Comparison of ENCODE assay signal across 8 cellular contexts in genomic region chr22:43187171-43188099, GRCh38. TPM values are rescaled to one million over a fixed set of nuclear protein-coding genes. Genes with fewer than 3 reads are reported as not detected.
DNase-seq lines count a peak whose midpoint lies in the region; ATAC-seq and TF ChIP-seq lines count a peak whose summit lies in the region.

No MANE protein-coding gene starts in this region.

- H3K27me3 ChIP-seq in duodenal mucosa (ENCODE audit: control insufficient read depth in 1 of 2, insufficient read depth in 2 of 2, low read length in 2 of 2) (no peaks in the 10 kb centered on the region), lung (ENCODE audit: control insufficient read depth, insufficient read depth) (no peaks in the 10 kb centered on the region)

- peaks cover 0 to 5% of the 10 kb centered on the region in 2 donors for H3K36me3 ChIP-seq in duodenal mucosa (ENCODE audit: control insufficient read depth in 1 of 2, insufficient read depth in 2 of 2, low read length in 2 of 2)
- H3K36me3 ChIP-seq in lung (ENCODE audit: control insufficient read depth in 2 of 2, insufficient read depth in 2 of 2, low read length in 2 of 2) = peaks cover 0 to 2% of the 10 kb centered on the region in 2 donors

- H3K9ac ChIP-seq in duodenal mucosa (ENCODE audit: low read depth in 1 of 2, low read length in 2 of 2) = peak overlapping the region; percentile 60 to 61

- peak overlapping the region; percentile 72 to 75 for H3K4me3 ChIP-seq in duodenal mucosa (ENCODE audit: low read depth in 1 of 2, low read length in 2 of 2)
- H3K4me3 ChIP-seq in lung = peak overlapping the region; percentile 48

- POLR2A ChIA-PET in activated CD4-positive, alpha-beta memory T cell treated with anti-CD3 and anti-CD28 coated beads, Interleukin-2, amount 10 ng/mL, durations not matched to agents 7 days and 5 days (lab: Charles Lee) = interaction anchor here (0.8 to 4.5 kb wide), 16 partner anchors 10 to 994 kb away, joined by 3 to 29 read pairs (median 4); partner anchors contain the start of genes BIK, MCAT, PARVG and POLDIP3

- H3K9me3 Mint-ChIP-seq in activated CD4-positive, alpha-beta memory T cell treated with anti-CD3 and anti-CD28 coated beads, Interleukin-2, amount 10 ng/mL, durations not matched to agents 7 days and 5 days = no peaks in the 10 kb centered on the region

- WGBS in lung, 2 donors = 6 to 7% methylated on average over 48 to 59 of the region's 86 CpGs

- peak overlapping the region; percentile 80 for H3K4me3 Mint-ChIP-seq in activated CD4-positive, alpha-beta memory T cell treated with anti-CD3 and anti-CD28 coated beads, Interleukin-2, amount 10 ng/mL, durations not matched to agents 7 days and 5 days

- DNase-seq in COLO668 (lab: John Stamatoyannopoulos, UW; ENCODE audit: unreplicated experiment) (peak; percentile 98), HPDE6-E6E7 (ENCODE audit: extremely low spot score) (peak; percentile 93), NCI-H82 treated with DMSO at 0.1 percent for 48 hours (lab: John Stamatoyannopoulos, UW; ENCODE audit: unreplicated experiment) (peak; percentile 50), lung (ENCODE audit: low spot score) (peak; percentile 95)
- peak; percentile 97 for DNase-seq in activated CD4-positive, alpha-beta memory T cell treated with anti-CD3 and anti-CD28 coated beads, Interleukin-2, amount 10 ng/mL, durations not matched to agents 7 days and 5 days
- DNase-seq in stimulated activated CD4-positive, alpha-beta T cell treated with anti-CD3 and anti-CD28 coated beads, TNF-alpha, amount 100 ng/mL, for 1 hour (ENCODE audit: low read depth in 3 of 3, low spot score in 1 of 3) = peak; percentile 92 to 94 (median 94)

- H3K27me3 Mint-ChIP-seq in activated CD4-positive, alpha-beta memory T cell treated with anti-CD3 and anti-CD28 coated beads, Interleukin-2, amount 10 ng/mL, durations not matched to agents 7 days and 5 days = peaks cover 3% of the 10 kb centered on the region

- H3K36me3 Mint-ChIP-seq in activated CD4-positive, alpha-beta memory T cell treated with anti-CD3 and anti-CD28 coated beads, Interleukin-2, amount 10 ng/mL, durations not matched to agents 7 days and 5 days (ENCODE audit: low read depth) = peaks cover 10% of the 10 kb centered on the region

- H3K27ac ChIP-seq in duodenal mucosa (ENCODE audit: low read depth, low read length) (peak overlapping the region; percentile 83), lung (ENCODE audit: low read depth in 1 of 2, low read length in 1 of 2) (peak overlapping the region; percentile 80 to 94)

- TF ChIP-seq CTCF in lung (IDR thresholded peaks at IDR 0.05; ENCODE audit: control extremely low read depth, extremely low read depth) = peak; percentile 38

- H3K9me3 ChIP-seq in duodenal mucosa (ENCODE audit: control insufficient read depth in 1 of 2, low read length in 2 of 2) = no peaks in the 10 kb centered on the region
- H3K9me3 ChIP-seq in lung (ENCODE audit: control insufficient read depth in 2 of 2, insufficient read depth in 1 of 2, low read length in 1 of 2) = no peaks in the 10 kb centered on the region

- H3K4me1 ChIP-seq in duodenal mucosa (ENCODE audit: control insufficient read depth in 1 of 2, insufficient read depth in 2 of 2, low read length in 2 of 2) = peaks cover 5 to 10% of the 10 kb centered on the region in 2 donors
- peaks cover 0 to 14% of the 10 kb centered on the region in 2 donors for H3K4me1 ChIP-seq in lung (ENCODE audit: control insufficient read depth in 2 of 2, insufficient read depth in 2 of 2, low read length in 2 of 2)

- CTCF ChIA-PET in activated CD4-positive, alpha-beta memory T cell treated with anti-CD3 and anti-CD28 coated beads, Interleukin-2, amount 10 ng/mL, durations not matched to agents 7 days and 5 days (lab: Charles Lee) = interaction anchor here (0.7 to 1.9 kb wide), 20 partner anchors 8 to 565 kb away, joined by 3 to 9 read pairs (median 4); partner anchors contain the start of gene MCAT

- peak; percentile 81 for ATAC-seq in GM19467 (IDR thresholded peaks at IDR 0.05; ENCODE audit: unreplicated experiment)
- peak; percentile 93 for ATAC-seq in lung (ENCODE audit: insufficient read depth, low FRiP score)

- peak overlapping the region; percentile 92 for H3K27ac Mint-ChIP-seq in activated CD4-positive, alpha-beta memory T cell treated with anti-CD3 and anti-CD28 coated beads, Interleukin-2, amount 10 ng/mL, durations not matched to agents 7 days and 5 days

- peaks cover 37% of the 10 kb centered on the region for H3K4me1 Mint-ChIP-seq in activated CD4-positive, alpha-beta memory T cell treated with anti-CD3 and anti-CD28 coated beads, Interleukin-2, amount 10 ng/mL, durations not matched to agents 7 days and 5 days

RNA-seq across cellular contexts. Expression of gene TTLL12, which starts 0.5 kb away (rescaled TPM):
- 10 to 100 TPM; 41.3 to 43.0 TPM for total RNA-seq in activated CD4-positive, alpha-beta memory T cell treated with anti-CD3 and anti-CD28 coated beads, Interleukin-2, amount 10 ng/mL, durations not matched to agents 7 days and 5 days
- 10 to 100 TPM; 15.8 to 35.5 TPM for total RNA-seq in lung
- polyA plus RNA-seq in lung = 10 to 100 TPM; 20.0 to 30.7 TPM

RNA-seq across cellular contexts. Expression of gene TSPO, which starts 36.1 kb away (rescaled TPM):
- 100 to 1,000 TPM; 133 TPM for total RNA-seq in activated CD4-positive, alpha-beta memory T cell treated with anti-CD3 and anti-CD28 coated beads, Interleukin-2, amount 10 ng/mL, durations not matched to agents 7 days and 5 days
- total RNA-seq in lung = 100 to 1,000 TPM in 1 of 2 donors, 10 to 100 TPM in 1; 86.1 to 276 TPM
- 100 to 1,000 TPM; 292 to 707 TPM for polyA plus RNA-seq in lung

RNA-seq across cellular contexts. Expression of gene MCAT, which starts 44.2 kb away (rescaled TPM):
- total RNA-seq in activated CD4-positive, alpha-beta memory T cell treated with anti-CD3 and anti-CD28 coated beads, Interleukin-2, amount 10 ng/mL, durations not matched to agents 7 days and 5 days = 1 to 10 TPM; 8.5 to 8.8 TPM
- total RNA-seq in lung = 10 to 100 TPM; 15.6 to 23.9 TPM
- polyA plus RNA-seq in lung = 10 to 100 TPM; 19.9 to 22.1 TPM

Comparison
In these comparisons a context has a peak if more than half of its experiments do, and no peak if none do; other contexts are left out.
1. Peak in every context shown above with its lines: DNase-seq, ATAC-seq, H3K4me3 ChIP-seq and H3K27ac ChIP-seq.